ENCODE assay signal across 24 cellular contexts in genomic region chr5:178118345-178118744, GRCh38. TPM values are rescaled to one million over a fixed set of nuclear protein-coding genes. Genes with fewer than 3 reads are reported as not detected.
DNase-seq lines count a peak whose midpoint lies in the region; ATAC-seq and FAIRE-seq lines count a peak whose summit lies in the region.
"Had no signal": no experiment of that assay in that cellular context is flagged by ENCODE, and none has a peak within 500 bp of the region (broad histone marks: within the 10 kb centered on the region; RNA-seq: fewer than 3 reads in every experiment).

No MANE protein-coding gene starts in this region.

- H3K27ac Mint-ChIP-seq in T-helper 17 cell, result peak overlapping the region; percentile 66
- H3K27ac Mint-ChIP-seq: activated CD8-positive, alpha-beta T cell treated with anti-CD3 and anti-CD28 coated beads for 36 hours; activated naive CD4-positive, alpha-beta T cell treated with anti-CD3 and anti-CD28 coated beads, Interleukin-2, amount 10 ng/mL, durations not matched to agents 7 days and 5 days; progenitor cell of endocrine pancreas had no signal

- peaks cover 92% of the 10 kb centered on the region for H3K4me1 ChIP-seq in BLaER1

- no peak for DNase-seq in GM18507 (ENCODE audit: extremely low spot score, insufficient read length, low read depth)
- no peak for DNase-seq in T-helper 17 cell
- DNase-seq in lung microvascular endothelial cell (ENCODE audit: low read depth in 2 of 2), result peak; percentile 72 to 74
- DNase-seq in iPS-NIHi7 (ENCODE audit: extremely low spot score), result no peak
- DNase-seq in DMS53 (lab: John Stamatoyannopoulos, UW), result no peak
- no peak for DNase-seq in COLO668 (lab: John Stamatoyannopoulos, UW; ENCODE audit: unreplicated experiment)
- DNase-seq: activated CD8-positive, alpha-beta T cell treated with anti-CD3 and anti-CD28 coated beads for 36 hours; activated naive CD4-positive, alpha-beta T cell treated with anti-CD3 and anti-CD28 coated beads, Interleukin-2, amount 10 ng/mL, durations not matched to agents 7 days and 5 days; activated T-cell treated with anti-CD3 and anti-CD28 coated beads, Interleukin-2, amount 50 U/mL, for 1 hour; H9; natural killer cell; NCI-H146; NCI-H748 treated with DMSO at 0.1 percent for 48 hours; PC-9; stimulated activated CD4-positive, alpha-beta T cell treated with anti-CD3 and anti-CD28 coated beads, Interleukin-2, amount 100 ng/mL, for 48 hours had no signal

- H3K4me3 Mint-ChIP-seq in T-helper 17 cell, result no peak overlapping the region
- H3K4me3 Mint-ChIP-seq: activated CD8-positive, alpha-beta T cell treated with anti-CD3 and anti-CD28 coated beads for 36 hours; activated naive CD4-positive, alpha-beta T cell treated with anti-CD3 and anti-CD28 coated beads, Interleukin-2, amount 10 ng/mL, durations not matched to agents 7 days and 5 days had no signal

- H3K9ac ChIP-seq in BLaER1, result peak overlapping the region; percentile 86

- no peaks in the 10 kb centered on the region for H3K36me3 Mint-ChIP-seq in T-helper 17 cell (ENCODE audit: low read depth)
- H3K36me3 Mint-ChIP-seq: natural killer cell had no signal

- peak overlapping the region; percentile 52 for H3K4me3 ChIP-seq in BLaER1
- H3K4me3 ChIP-seq: ascending aorta, hepatocyte, PC-9, skin epidermis had no signal

- ATAC-seq in T-helper 17 cell, result no peak
- no peak for ATAC-seq in HG03175 (IDR thresholded peaks at IDR 0.05; ENCODE audit: unreplicated experiment)
- ATAC-seq: activated CD8-positive, alpha-beta T cell treated with anti-CD3 and anti-CD28 coated beads for 36 hours; HepG2; natural killer cell had no signal

- peak overlapping the region; percentile 99 for H3K4me2 ChIP-seq in BLaER1
- H3K4me2 ChIP-seq: hepatocyte, PC-9 had no signal

- no peaks in the 10 kb centered on the region for H3K27me3 ChIP-seq in BLaER1

- H3K9me3 ChIP-seq in BLaER1 (no peaks in the 10 kb centered on the region), T-helper 17 cell (ENCODE audit: control insufficient read depth, low read length, poor library complexity, severe bottlenecking) (no peaks in the 10 kb centered on the region)
- H3K9me3 ChIP-seq: ascending aorta had no signal

- FAIRE-seq in GM18507 (lab: Jason Lieb, UNC), result peak; percentile 79
- FAIRE-seq: HepG2, islet of Langerhans had no signal

- no peaks in the 10 kb centered on the region for H3K27me3 Mint-ChIP-seq in T-helper 17 cell
- H3K27me3 Mint-ChIP-seq: activated CD8-positive, alpha-beta T cell treated with anti-CD3 and anti-CD28 coated beads for 36 hours had no signal

- H3K36me3 ChIP-seq in BLaER1, result peaks cover 9% of the 10 kb centered on the region; the same call in 1 of the 2 replicates
- H3K36me3 ChIP-seq: ascending aorta had no signal

- H3K4me1 Mint-ChIP-seq in T-helper 17 cell, result peaks cover 33% of the 10 kb centered on the region

- peaks cover 5% of the 10 kb centered on the region; the same call in 1 of the 2 replicates for H4K20me1 ChIP-seq in BLaER1

- H3K27ac ChIP-seq in BLaER1, result peak overlapping the region; percentile 96
- H3K27ac ChIP-seq: ascending aorta, C4-2B, hepatocyte, PC-9 had no signal

RNA-seq across cellular contexts. Expression of gene N4BP3, which starts 5.0 kb away (rescaled TPM):
- total RNA-seq in T-helper 17 cell (1 to 10 TPM; 8.5 to 9.0 TPM), lung microvascular endothelial cell (18.3 and 23.8 TPM in 2 replicates)
- total RNA-seq: HepG2 had no signal

RNA-seq across cellular contexts. Expression of gene RMND5B, which starts 12.5 kb away (rescaled TPM):
- total RNA-seq in T-helper 17 cell (10 to 100 TPM; 14.7 to 15.3 TPM), lung microvascular endothelial cell (22.4 and 33.9 TPM in 2 replicates)

RNA-seq across cellular contexts. Expression of gene NHP2, which starts 35.3 kb away (rescaled TPM):
- total RNA-seq in T-helper 17 cell (10 to 100 TPM; 62.2 to 62.4 TPM), lung microvascular endothelial cell (106 and 132 TPM in 2 replicates)

Comparison
In these comparisons a context has a peak if more than half of its experiments do, and no peak if none do; other contexts are left out.
1. DNase-seq: peak in lung microvascular endothelial cell (2 of 2); none in GM18507 (single experiment), T-helper 17 cell (0 of 3), iPS-NIHi7 (single experiment), DMS53 (single experiment) and COLO668 (single experiment).